1 cellular context compared by ENCODE assay signal in genomic region chr17:64134216-64134970, GRCh38.
TF ChIP-seq lines count a peak whose summit lies in the region.

No MANE protein-coding gene starts in this region.

TF ChIP-seq in HepG2, 621 proteins besides CTCF, POLR2A, EP300 and RAD21 (continued from another document and continues in another):
- 0 out of 2 replicates have a peak, but pooled peaks have one; percentile 37 for TF ChIP-seq HOXA3 (CRISPR knock-in tag; IDR thresholded peaks at IDR 0.05)
- no peak for TF ChIP-seq CBX1 (IDR thresholded peaks at IDR 0.05; ENCODE audit: low read depth)
- TF ChIP-seq IRF1 (CRISPR knock-in tag; IDR thresholded peaks at IDR 0.05; ENCODE audit: low read depth), result no peak
- no peak for TF ChIP-seq HNRNPUL1 (IDR thresholded peaks at IDR 0.05; ENCODE audit: low read depth, low read length)
- TF ChIP-seq ZBTB43 (CRISPR knock-in tag; conservative IDR thresholded peaks at IDR 0.05), result peak; percentile 78; the same call in 1 of the 2 replicates
- TF ChIP-seq YEATS4 (CRISPR knock-in tag; IDR thresholded peaks at IDR 0.05; ENCODE audit: borderline replicate concordance), result peak; percentile 44; the same call in 1 of the 2 replicates
- TF ChIP-seq ZNF790 (CRISPR knock-in tag; IDR thresholded peaks at IDR 0.05; ENCODE audit: borderline replicate concordance), result no peak
- no peak for TF ChIP-seq MXD3 (CRISPR knock-in tag; IDR thresholded peaks at IDR 0.05)
- TF ChIP-seq HMG20A (CRISPR knock-in tag; IDR thresholded peaks at IDR 0.05; ENCODE audit: borderline replicate concordance), result no peak; the same call in 1 of the 2 replicates
- TF ChIP-seq MAZ (IDR thresholded peaks at IDR 0.05; ENCODE audit: borderline replicate concordance, low read depth, low read length), result no peak
- TF ChIP-seq MAZ (CRISPR knock-in tag; IDR thresholded peaks at IDR 0.05; ENCODE audit: low read depth), result no peak
- TF ChIP-seq MEIS2 (CRISPR knock-in tag; IDR thresholded peaks at IDR 0.05), result 0 out of 2 replicates have a peak, but pooled peaks have one; percentile 30
- no peak for TF ChIP-seq DNMT1 (CRISPR knock-in tag; IDR thresholded peaks at IDR 0.05)
- TF ChIP-seq ZGPAT (CRISPR knock-in tag; IDR thresholded peaks at IDR 0.05), result 0 out of 2 replicates have a peak, but pooled peaks have one; percentile 36
- TF ChIP-seq ZNF12 (CRISPR knock-in tag; IDR thresholded peaks at IDR 0.05), result no peak
- TF ChIP-seq U2AF2 (IDR thresholded peaks at IDR 0.05; ENCODE audit: low read depth, low read length), result no peak
- TF ChIP-seq ZSCAN21 (CRISPR knock-in tag; IDR thresholded peaks at IDR 0.05; ENCODE audit: borderline replicate concordance), result no peak
- TF ChIP-seq PLRG1 (conservative IDR thresholded peaks at IDR 0.05), result no peak
- TF ChIP-seq MNT (IDR thresholded peaks at IDR 0.05), result no peak
- TF ChIP-seq TCF7L2 (IDR thresholded peaks at IDR 0.05; ENCODE audit: low read depth, low read length), result no peak
- TF ChIP-seq ZNF362 (CRISPR knock-in tag; IDR thresholded peaks at IDR 0.05; ENCODE audit: borderline replicate concordance), result no peak; the same call in 1 of the 2 replicates
- no peak for TF ChIP-seq MIER2 (CRISPR knock-in tag; IDR thresholded peaks at IDR 0.05)
- TF ChIP-seq BORCS8-MEF2B (CRISPR knock-in tag; IDR thresholded peaks at IDR 0.05), result no peak
- no peak; the same call in 1 of the 2 replicates for TF ChIP-seq KLF11 (CRISPR knock-in tag; IDR thresholded peaks at IDR 0.05)
- no peak for TF ChIP-seq ZNF34 (CRISPR knock-in tag; IDR thresholded peaks at IDR 0.05; ENCODE audit: borderline replicate concordance)
- TF ChIP-seq JUN (CRISPR knock-in tag; IDR thresholded peaks at IDR 0.05), result 0 out of 2 replicates have a peak, but pooled peaks have one; percentile 48
- peak; percentile 80 for TF ChIP-seq PPARG (CRISPR knock-in tag; conservative IDR thresholded peaks at IDR 0.05)
- TF ChIP-seq ZNF317 (CRISPR knock-in tag; IDR thresholded peaks at IDR 0.05), result no peak
- peak; percentile 81; the same call in 1 of the 2 replicates for TF ChIP-seq MTF2 (CRISPR knock-in tag; IDR thresholded peaks at IDR 0.05; ENCODE audit: borderline replicate concordance)
- TF ChIP-seq HINFP (CRISPR knock-in tag; IDR thresholded peaks at IDR 0.05; ENCODE audit: low read depth), result no peak
- no peak for TF ChIP-seq MED13 (CRISPR knock-in tag; IDR thresholded peaks at IDR 0.05)
- TF ChIP-seq ZFP62 (CRISPR knock-in tag; IDR thresholded peaks at IDR 0.05), result no peak
- TF ChIP-seq IRF9 (CRISPR knock-in tag; IDR thresholded peaks at IDR 0.05; ENCODE audit: borderline replicate concordance), result no peak
- peak; percentile 62; the same call in 1 of the 2 replicates for TF ChIP-seq PHF21A (CRISPR knock-in tag; IDR thresholded peaks at IDR 0.05)
- peak; percentile 51 for TF ChIP-seq HNF1B (CRISPR knock-in tag; IDR thresholded peaks at IDR 0.05)
- TF ChIP-seq NBN (conservative IDR thresholded peaks at IDR 0.05), result no peak
- no peak; the same call in 1 of the 2 replicates for TF ChIP-seq ZBTB34 (CRISPR knock-in tag; IDR thresholded peaks at IDR 0.05)
- TF ChIP-seq NR2F2 (IDR thresholded peaks at IDR 0.05; ENCODE audit: borderline replicate concordance, low read depth), result peak; percentile 57; the same call in 1 of the 2 replicates
- no peak for TF ChIP-seq ZBTB37 (CRISPR knock-in tag; IDR thresholded peaks at IDR 0.05)
- TF ChIP-seq MYPOP (CRISPR knock-in tag; IDR thresholded peaks at IDR 0.05), result peak; percentile 23; the same call in 1 of the 2 replicates
- TF ChIP-seq GLMP (CRISPR knock-in tag; IDR thresholded peaks at IDR 0.05; ENCODE audit: borderline replicate concordance), result no peak
- no peak for TF ChIP-seq PAWR (CRISPR knock-in tag; IDR thresholded peaks at IDR 0.05; ENCODE audit: borderline replicate concordance)
- no peak for TF ChIP-seq ZNF350 (CRISPR knock-in tag; IDR thresholded peaks at IDR 0.05; ENCODE audit: borderline replicate concordance, low read depth)
- no peak for TF ChIP-seq ZNF256 (CRISPR knock-in tag; conservative IDR thresholded peaks at IDR 0.05)
- TF ChIP-seq CREB1 (IDR thresholded peaks at IDR 0.05), result no peak
- peak; percentile 42 for TF ChIP-seq CREB1 (CRISPR knock-in tag; IDR thresholded peaks at IDR 0.05)
- no peak for TF ChIP-seq KAT2B (IDR thresholded peaks at IDR 0.05; ENCODE audit: borderline replicate concordance, low read depth, low read length)
- TF ChIP-seq PAF1 (CRISPR knock-in tag; IDR thresholded peaks at IDR 0.05), result no peak
- peak; percentile 69 for TF ChIP-seq MED1 (CRISPR knock-in tag; IDR thresholded peaks at IDR 0.05)
